ENCODE assay signal across 23 cellular contexts in genomic region chr10:124325658-124325965, GRCh38.
DNase-seq lines count a peak whose midpoint lies in the region; ATAC-seq, FAIRE-seq and TF ChIP-seq lines count a peak whose summit lies in the region.
"Had no signal": no experiment of that assay in that cellular context is flagged by ENCODE, and none has a peak within 500 bp of the region (broad histone marks: within the 10 kb centered on the region; RNA-seq: fewer than 3 reads in every experiment).

No MANE protein-coding gene starts in this region.

- BruUV-seq in K562 (replicated peaks; lab: Mats Ljungman, UMichigan) = no TSS peak

- CTCF ChIA-PET in K562 (lab: Yijun Ruan, JAX; ENCODE audit: low intra/inter-chr PET ratio) = no interaction called here

- H3K4me3 Mint-ChIP-seq in osteocyte (ENCODE audit: unreplicated experiment) = no peak overlapping the region
- H3K4me3 Mint-ChIP-seq: CD4-positive, alpha-beta T cell; HFFc6; IgD-negative memory B cell had no signal

- H3K79me2 ChIP-seq in K562 (ENCODE audit: control insufficient read depth, insufficient read depth, low read length) = no peaks in the 10 kb centered on the region
- no peaks in the 10 kb centered on the region for H3K79me2 ChIP-seq in MM.1S (ENCODE audit: low read length)

- H3K27me3 Mint-ChIP-seq in osteocyte (ENCODE audit: unreplicated experiment) = no peaks in the 10 kb centered on the region

- H3F3A ChIP-seq in MM.1S (ENCODE audit: insufficient read depth, low read length) = no peaks in the 10 kb centered on the region

- in situ Hi-C loops in K562 (cut with MboI) = no loop called here

- H2AFZ ChIP-seq in K562 (ENCODE audit: low read depth, low read length) (no peak overlapping the region), MM.1S (ENCODE audit: low read length) (no peak overlapping the region)

- no peak overlapping the region for H3K9ac ChIP-seq in K562 (ENCODE audit: insufficient read depth in 1 of 2, low read depth in 2 of 2, low read length in 2 of 2)
- H3K9ac ChIP-seq in MM.1S (ENCODE audit: low read length) = no peak overlapping the region

- peaks cover 0 to 23% of the 10 kb centered on the region in 2 experiments; a peak in 2 of 5 replicates for H3K27me3 ChIP-seq in K562 (ENCODE audit: control insufficient read depth in 2 of 2, insufficient read depth in 2 of 2, low read length in 2 of 2)
- peaks cover 0 to 22% of the 10 kb centered on the region in 2 donors for H3K27me3 ChIP-seq in left lung
- no peaks in the 10 kb centered on the region for H3K27me3 ChIP-seq in MM.1S (replicated peaks; ENCODE audit: insufficient read depth, low read length)
- H3K27me3 ChIP-seq: BE2C had no signal

- H3K27ac Mint-ChIP-seq in osteocyte (ENCODE audit: unreplicated experiment) = no peak overlapping the region
- H3K27ac Mint-ChIP-seq: CD4-positive, alpha-beta T cell; HFFc6; IgD-negative memory B cell had no signal

- H4K20me1 ChIP-seq in K562 (replicated peaks; ENCODE audit: control insufficient read depth, insufficient read depth, low read length) (0 out of 2 replicates have a peak, but pooled peaks cover 3% of the 10 kb centered on the region), MM.1S (ENCODE audit: insufficient read depth, low read length) (no peaks in the 10 kb centered on the region)

- POLR2A ChIA-PET in K562 (lab: Yijun Ruan, JAX) = no interaction called here

- H3K9me1 ChIP-seq in K562 (ENCODE audit: control insufficient read depth, insufficient read depth, low read length) = no peaks in the 10 kb centered on the region

- ATAC-seq in K562 = no peak
- ATAC-seq in HG02973 (IDR thresholded peaks at IDR 0.05; ENCODE audit: unreplicated experiment) = no peak
- no peak for ATAC-seq in left lung
- ATAC-seq: HCT116, HepG2 had no signal

- TF ChIP-seq POLR2A in K562 (conservative IDR thresholded peaks at IDR 0.05) = no peak

- TF ChIP-seq EP300 in K562 (IDR thresholded peaks at IDR 0.05; ENCODE audit: low read length) = no peak

- H3K4me1 Mint-ChIP-seq in osteocyte (ENCODE audit: unreplicated experiment) = peaks cover 17% of the 10 kb centered on the region
- H3K4me1 Mint-ChIP-seq: IgD-negative memory B cell had no signal

- no peaks in the 10 kb centered on the region for H3K9me3 Mint-ChIP-seq in osteocyte (ENCODE audit: unreplicated experiment)
- H3K9me3 Mint-ChIP-seq: CD4-positive, alpha-beta T cell; IgD-negative memory B cell had no signal

- no peaks in the 10 kb centered on the region for H3K4me1 ChIP-seq in K562 (replicated peaks in 1 of 2; ENCODE audit: control insufficient read depth in 2 of 2, insufficient read depth in 2 of 2, low read length in 2 of 2)
- H3K4me1 ChIP-seq in left lung = no peaks in the 10 kb centered on the region
- no peaks in the 10 kb centered on the region for H3K4me1 ChIP-seq in MM.1S (ENCODE audit: low read length)
- H3K4me1 ChIP-seq: BE2C, Caco-2 had no signal

- no CpG with 5 or more reads among the region's 1 CpG for WGBS in K562 (ENCODE audit: insufficient coverage, low coverage, missing lambda C conversion rate)

- FAIRE-seq in K562 (lab: Jason Lieb, UNC) = no peak
- FAIRE-seq: A204.1, D721Med, G401.6, GM12891, HepG2 had no signal

- H3K4me3 ChIP-seq in K562 = no peak overlapping the region
- H3K4me3 ChIP-seq in left lung = no peak overlapping the region
- H3K4me3 ChIP-seq in MM.1S (ENCODE audit: low read length) = no peak overlapping the region

- H3K36me3 ChIP-seq in K562 (ENCODE audit: control insufficient read depth, insufficient read depth, low read length) (no peaks in the 10 kb centered on the region), left lung (no peaks in the 10 kb centered on the region), MM.1S (replicated peaks; ENCODE audit: insufficient read depth, low read length) (no peaks in the 10 kb centered on the region)
- H3K36me3 ChIP-seq: BE2C had no signal

- H3K4me2 ChIP-seq in K562 (ENCODE audit: insufficient read depth, low read length) (no peak overlapping the region), MM.1S (ENCODE audit: low read depth, low read length) (no peak overlapping the region)

- H3K9me2 ChIP-seq in MM.1S (replicated peaks; ENCODE audit: insufficient read depth, low read length) = no peaks in the 10 kb centered on the region

- no peaks in the 10 kb centered on the region for H3K9me3 ChIP-seq in K562 (replicated peaks; ENCODE audit: control insufficient read depth, insufficient read depth, low read depth, low read length)
- H3K9me3 ChIP-seq in left lung = no peaks in the 10 kb centered on the region
- H3K9me3 ChIP-seq in MM.1S (replicated peaks; ENCODE audit: insufficient read depth, low read length) = no peaks in the 10 kb centered on the region
- H3K9me3 ChIP-seq: BE2C, Caco-2 had no signal

- H3K36me3 Mint-ChIP-seq in osteocyte (ENCODE audit: unreplicated experiment) = peaks cover 1% of the 10 kb centered on the region

- DNase-seq in CD1c-positive myeloid dendritic cell (ENCODE audit: extremely low spot score) (peak; percentile 37), K562 (ENCODE audit: extremely low read depth in 1 of 4, low spot score in 3 of 4) (no peak), mesenteric fat pad (ENCODE audit: low spot score) (peak; percentile 20), osteocyte (ENCODE audit: extremely low spot score, unreplicated experiment) (peak; percentile 54), left lung (no peak), MM.1S (no peak)
- DNase-seq in stimulated activated CD4-positive, alpha-beta T cell treated with anti-CD3 and anti-CD28 coated beads, Interleukin-4, amount 100 ng/mL, for 1 hour = no peak
- DNase-seq: ACHN; BE2C; C1 segment of cervical spinal cord; Caco-2; CD4-positive, alpha-beta T cell; GOT3; H7; HFFc6 had no signal

- TF ChIP-seq CTCF in K562 (IDR thresholded peaks at IDR 0.05 in 2 of 3, conservative IDR thresholded peaks at IDR 0.05 in 1 of 3; ENCODE audit: insufficient read depth in 2 of 3, low read depth in 1 of 3, low read length in 3 of 3) (no peak), osteocyte (IDR thresholded peaks at IDR 0.05) (no peak), left lung (IDR thresholded peaks at IDR 0.05) (no peak), MM.1S (IDR thresholded peaks at IDR 0.05; ENCODE audit: low read length) (no peak)

- H3K27ac ChIP-seq in K562 (ENCODE audit: extremely low read depth, low read depth, low read length) (no peak overlapping the region), left lung (no peak overlapping the region), MM.1S (ENCODE audit: low read length) (no peak overlapping the region)

- no peak for TF ChIP-seq RAD21 in K562 (CRISPR knock-in tag; conservative IDR thresholded peaks at IDR 0.05 in 1 of 2, IDR thresholded peaks at IDR 0.05 in 1 of 2)

- intact Hi-C loops in K562 (cut with micrococcal nuclease) = no loop called here
- intact Hi-C loops in left lung (cut with DNase I) = no loop called here

TF ChIP-seq in K562, 482 proteins besides CTCF, POLR2A, EP300 and RAD21:
- peak; percentile 19 for TF ChIP-seq ZFP36 (IDR thresholded peaks at IDR 0.05; ENCODE audit: low read depth, low read length, partially characterized antibody)
- TF ChIP-seq ELK1 (CRISPR knock-in tag; IDR thresholded peaks at IDR 0.05) = no peak
- no peak for TF ChIP-seq ZBTB26 (CRISPR knock-in tag; IDR thresholded peaks at IDR 0.05)
- TF ChIP-seq HES1 (IDR thresholded peaks at IDR 0.05; ENCODE audit: low read depth) = no peak
- no peak for TF ChIP-seq ZBTB17 (CRISPR knock-in tag; IDR thresholded peaks at IDR 0.05)

Comparison
In these comparisons a context has a peak if more than half of its experiments do, and no peak if none do; other contexts are left out.
1. DNase-seq: peak in CD1c-positive myeloid dendritic cell (single experiment), mesenteric fat pad (single experiment) and osteocyte (single experiment); none in K562 (0 of 4), stimulated activated CD4-positive, alpha-beta T cell treated with anti-CD3 and anti-CD28 coated beads, Interleukin-4, amount 100 ng/mL, for 1 hour (single experiment), left lung (0 of 2) and MM.1S (single experiment).